In genomic region chr9:85715587-85715986, GRCh38 we compare ENCODE assay signal across 11 cellular contexts. TPM values are rescaled to one million over a fixed set of nuclear protein-coding genes. Genes with fewer than 3 reads are reported as not detected.
A peak's percentile ranks its signal among the peaks of the same experiment; 100 is the strongest.
DNase-seq lines count a peak whose midpoint lies in the region; ATAC-seq and TF ChIP-seq lines count a peak whose summit lies in the region.
"Had no signal": no experiment of that assay in that cellular context is flagged by ENCODE, and none has a peak within 500 bp of the region (broad histone marks: within the 10 kb centered on the region; RNA-seq: fewer than 3 reads in every experiment).

No MANE protein-coding gene starts in this region.

- peaks cover 33 to 54% (median 45%) of the 10 kb centered on the region in 4 donors for H3K4me1 Mint-ChIP-seq in CD4-positive, alpha-beta memory T cell
- H3K4me1 Mint-ChIP-seq in dendritic cell treated with granulocyte-macrophage colony-stimulating factor and Interleukin-4, amounts not matched to agents 40 ng/mL and 50 ng/mL, for 4 days (ENCODE audit: low read depth): peaks cover 53% of the 10 kb centered on the region

- 49% methylated on average over 2 of the region's 2 CpGs for WGBS in prostate gland

- CTCF ChIA-PET in CD4-positive, alpha-beta memory T cell (lab: Charles Lee; ENCODE audit: partially characterized antibody): interaction anchor here (0.6 to 3.0 kb wide), 4 partner anchors 13 to 104 kb away, joined by 3 to 16 read pairs (median 4); no protein-coding TSS in a partner anchor

- intact Hi-C loops in CD4-positive, alpha-beta memory T cell (cut with micrococcal nuclease): no loop called here
- intact Hi-C loops in dendritic cell treated with granulocyte-macrophage colony-stimulating factor and Interleukin-4, amounts not matched to agents 40 ng/mL and 50 ng/mL, for 4 days (cut with micrococcal nuclease): no loop called here
- intact Hi-C loops in prostate gland (cut with DNase I): no loop called here

- TF ChIP-seq CTCF in prostate gland (IDR thresholded peaks at IDR 0.05): no peak

- H3K4me3 ChIP-seq in CD4-positive, alpha-beta memory T cell (ENCODE audit: low read length in 2 of 2): no peak overlapping the region
- no peak overlapping the region for H3K4me3 ChIP-seq in prostate gland

- no peaks in the 10 kb centered on the region for H3K36me3 ChIP-seq in CD4-positive, alpha-beta memory T cell (ENCODE audit: insufficient read depth, low read length)
- H3K36me3 ChIP-seq in prostate gland: no peaks in the 10 kb centered on the region

- H3K4me1 ChIP-seq in CD4-positive, alpha-beta memory T cell (ENCODE audit: insufficient read depth, low read length): peaks cover 15% of the 10 kb centered on the region
- H3K4me1 ChIP-seq in prostate gland (replicated peaks): no peaks in the 10 kb centered on the region

- H3K4me3 Mint-ChIP-seq in CD4-positive, alpha-beta memory T cell: peak overlapping the region in 2 of 8 donors; percentile 1 to 31
- H3K4me3 Mint-ChIP-seq in dendritic cell treated with granulocyte-macrophage colony-stimulating factor and Interleukin-4, amounts not matched to agents 40 ng/mL and 50 ng/mL, for 4 days: peak overlapping the region; percentile 62

- H3K27me3 ChIP-seq in CD4-positive, alpha-beta memory T cell (ENCODE audit: insufficient read depth, low read length): no peaks in the 10 kb centered on the region
- H3K27me3 ChIP-seq in prostate gland (replicated peaks; ENCODE audit: insufficient read depth): no peaks in the 10 kb centered on the region

- no peak for TF ChIP-seq POLR2A in prostate gland (IDR thresholded peaks at IDR 0.05)

- POLR2A ChIA-PET in CD4-positive, alpha-beta memory T cell (lab: Charles Lee; ENCODE audit: partially characterized antibody): no interaction called here

- no peak for DNase-seq in CD4-positive, alpha-beta memory T cell
- DNase-seq in prostate gland (ENCODE audit: low spot score) (no peak), NCI-H2227 (lab: John Stamatoyannopoulos, UW; ENCODE audit: unreplicated experiment) (no peak), HT-29 (ENCODE audit: low spot score) (no peak), NCI-H1105 (lab: John Stamatoyannopoulos, UW) (no peak)
- DNase-seq: DND-41; effector memory CD4-positive, alpha-beta T cell; IMR-90 had no signal

- no peaks in the 10 kb centered on the region for H3K27me3 Mint-ChIP-seq in CD4-positive, alpha-beta memory T cell
- H3K27me3 Mint-ChIP-seq in dendritic cell treated with granulocyte-macrophage colony-stimulating factor and Interleukin-4, amounts not matched to agents 40 ng/mL and 50 ng/mL, for 4 days: no peaks in the 10 kb centered on the region

- H3K36me3 Mint-ChIP-seq in CD4-positive, alpha-beta memory T cell: peaks cover 6 to 12% of the 10 kb centered on the region in 2 donors
- peaks cover 9% of the 10 kb centered on the region for H3K36me3 Mint-ChIP-seq in dendritic cell treated with granulocyte-macrophage colony-stimulating factor and Interleukin-4, amounts not matched to agents 40 ng/mL and 50 ng/mL, for 4 days (ENCODE audit: low read depth)

- H3K9me3 Mint-ChIP-seq in CD4-positive, alpha-beta memory T cell: peaks cover 0 to 7% (median 0%) of the 10 kb centered on the region in 8 donors
- no peaks in the 10 kb centered on the region for H3K9me3 Mint-ChIP-seq in dendritic cell treated with granulocyte-macrophage colony-stimulating factor and Interleukin-4, amounts not matched to agents 40 ng/mL and 50 ng/mL, for 4 days

- peak; percentile 71 for ATAC-seq in GM19468 (IDR thresholded peaks at IDR 0.05; ENCODE audit: extremely low read depth, unreplicated experiment)
- peak; percentile 46 for ATAC-seq in HG03457 (IDR thresholded peaks at IDR 0.05; ENCODE audit: unreplicated experiment)

- no peak overlapping the region for H3K27ac ChIP-seq in CD4-positive, alpha-beta memory T cell (ENCODE audit: low read depth, low read length)
- no peak overlapping the region for H3K27ac ChIP-seq in prostate gland

- no peaks in the 10 kb centered on the region for H3K9me3 ChIP-seq in CD4-positive, alpha-beta memory T cell (ENCODE audit: control insufficient read depth in 1 of 2, low read length in 2 of 2)
- H3K9me3 ChIP-seq in prostate gland: no peaks in the 10 kb centered on the region

- peak overlapping the region in 6 of 7 donors; percentile 2 to 92 (median 16) for H3K27ac Mint-ChIP-seq in CD4-positive, alpha-beta memory T cell
- peak overlapping the region; percentile 86 for H3K27ac Mint-ChIP-seq in dendritic cell treated with granulocyte-macrophage colony-stimulating factor and Interleukin-4, amounts not matched to agents 40 ng/mL and 50 ng/mL, for 4 days

RNA-seq across cellular contexts. Expression of gene AGTPBP1, which starts 26.2 kb away (rescaled TPM):
- total RNA-seq in CD4-positive, alpha-beta memory T cell: 10 to 100 TPM; 56.1 to 56.7 TPM
- polyA plus RNA-seq in CD4-positive, alpha-beta memory T cell: 10 to 100 TPM; 27.5 to 29.7 TPM
- total RNA-seq in prostate gland: 10 to 100 TPM in 1 of 2 donors, 1 to 10 TPM in 1; 10.0 to 10.5 TPM
- 6.5 and 6.7 TPM in 2 replicates for total RNA-seq in HT-29 (2014; rRNA removed; shearing (Covaris generic))
